8 cellular contexts compared by ENCODE assay signal in the genomic region with DNA sequence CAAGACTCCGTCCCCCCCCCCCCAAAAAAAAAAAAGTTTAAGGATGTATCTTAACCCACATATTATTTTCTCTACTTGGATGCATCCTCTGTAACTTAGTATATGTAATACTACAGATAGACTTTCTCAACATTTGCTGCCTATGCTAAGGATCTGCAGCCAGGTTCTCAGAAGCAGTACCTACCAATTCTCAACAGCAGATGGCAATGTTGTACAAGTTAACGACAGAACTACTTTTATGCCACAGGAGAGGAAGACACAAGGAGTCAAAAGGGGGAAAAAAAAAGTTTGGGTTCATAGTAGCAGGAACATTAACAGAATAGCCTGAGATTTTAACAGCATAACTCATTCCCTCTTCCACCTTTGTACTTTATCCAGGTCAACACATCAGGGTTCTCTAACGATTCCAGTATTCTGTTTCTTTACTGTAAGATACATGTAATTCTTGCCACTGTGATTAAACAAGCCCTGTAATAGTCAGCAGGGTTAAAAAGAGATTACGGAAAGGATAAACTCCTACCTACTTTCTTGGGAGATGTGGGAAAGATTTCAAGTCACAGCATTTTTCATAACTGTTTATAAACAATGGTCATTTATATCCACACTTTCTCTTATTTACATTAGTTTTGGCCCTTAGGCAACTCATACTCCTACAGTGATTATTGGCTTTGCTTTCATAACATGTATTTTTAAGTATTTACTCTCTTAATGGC. TPM values are rescaled to one million over a fixed set of nuclear protein-coding genes. Genes with fewer than 3 reads are reported as not detected.
DNase-seq lines count a peak whose midpoint lies in the region; ATAC-seq and TF ChIP-seq lines count a peak whose summit lies in the region.

No MANE protein-coding gene starts in this region.

- H3K27me3 Mint-ChIP-seq in activated T-cell treated with anti-CD3 and anti-CD28 coated beads, Interleukin-2, amount 50 U/mL, for 24 hours, result no peaks in the 10 kb centered on the region
- H3K27me3 Mint-ChIP-seq in neural progenitor cell (ENCODE audit: insufficient read depth, low read depth), result peaks cover 2% of the 10 kb centered on the region

- no peak overlapping the region for H2AFZ ChIP-seq in neural progenitor cell (replicated peaks)

- peak overlapping the region; percentile 51 for H3K27ac Mint-ChIP-seq in activated T-cell treated with anti-CD3 and anti-CD28 coated beads, Interleukin-2, amount 50 U/mL, for 24 hours
- H3K27ac Mint-ChIP-seq in neural progenitor cell, result no peak overlapping the region

- no peaks in the 10 kb centered on the region for H3K27me3 ChIP-seq in neural progenitor cell

- no peak overlapping the region for H3K4me3 Mint-ChIP-seq in activated T-cell treated with anti-CD3 and anti-CD28 coated beads, Interleukin-2, amount 50 U/mL, for 24 hours
- no peak overlapping the region for H3K4me3 Mint-ChIP-seq in neural progenitor cell

- in situ Hi-C loops in Caki2 (cut with HindIII; ENCODE audit: low pct_unique_long_range_greater_than_20kb, low sequenced_read_pairs), result loop anchor here (25.0 kb wide), 1 partner anchor 430 kb away; no protein-coding TSS in a partner anchor

- peaks cover 24% of the 10 kb centered on the region for H3K36me3 ChIP-seq in neural progenitor cell

- H3K4me3 ChIP-seq in fibroblast of the aortic adventitia (ENCODE audit: low read depth, low read length), result no peak overlapping the region
- no peak overlapping the region for H3K4me3 ChIP-seq in neural progenitor cell

- no peaks in the 10 kb centered on the region for H3K4me1 ChIP-seq in neural progenitor cell

- H3K4me2 ChIP-seq in neural progenitor cell, result no peak overlapping the region

- no peaks in the 10 kb centered on the region for H3K9me3 Mint-ChIP-seq in activated T-cell treated with anti-CD3 and anti-CD28 coated beads, Interleukin-2, amount 50 U/mL, for 24 hours
- peaks cover 2% of the 10 kb centered on the region for H3K9me3 Mint-ChIP-seq in neural progenitor cell

- ATAC-seq in GM21515 (IDR thresholded peaks at IDR 0.05; ENCODE audit: unreplicated experiment) (no peak), HG02759 (IDR thresholded peaks at IDR 0.05; ENCODE audit: unreplicated experiment) (no peak)

- DNase-seq in Caki2 (ENCODE audit: low read depth) (peak; percentile 68), HK-2 (ENCODE audit: unreplicated experiment) (peak; percentile 22), NCI-H748 (lab: John Stamatoyannopoulos, UW; ENCODE audit: unreplicated experiment) (peak; percentile 58), fibroblast of the aortic adventitia (ENCODE audit: low read depth) (peak; percentile 85), neural progenitor cell (ENCODE audit: low spot score) (peak; percentile 81)
- no peak for DNase-seq in activated T-cell treated with anti-CD3 and anti-CD28 coated beads, Interleukin-2, amount 50 U/mL, for 24 hours

- no peak overlapping the region for H3K9ac ChIP-seq in neural progenitor cell

- no peaks in the 10 kb centered on the region for H4K20me1 ChIP-seq in neural progenitor cell (ENCODE audit: low read depth)

- no peaks in the 10 kb centered on the region for H3K9me3 ChIP-seq in neural progenitor cell (ENCODE audit: low read depth)

- H3K27ac ChIP-seq in neural progenitor cell, result no peak overlapping the region

- TF ChIP-seq CTCF in fibroblast of the aortic adventitia (IDR thresholded peaks at IDR 0.05; ENCODE audit: insufficient read depth, low read length) (peak; percentile 67), neural progenitor cell (IDR thresholded peaks at IDR 0.05) (peak; percentile 83)

- peaks cover 69% of the 10 kb centered on the region for H3K36me3 Mint-ChIP-seq in activated T-cell treated with anti-CD3 and anti-CD28 coated beads, Interleukin-2, amount 50 U/mL, for 24 hours (ENCODE audit: low read depth)
- H3K36me3 Mint-ChIP-seq in neural progenitor cell, result peaks cover 32% of the 10 kb centered on the region

- H3K4me1 Mint-ChIP-seq in activated T-cell treated with anti-CD3 and anti-CD28 coated beads, Interleukin-2, amount 50 U/mL, for 24 hours (ENCODE audit: low read depth), result peaks cover 21% of the 10 kb centered on the region
- peaks cover 4% of the 10 kb centered on the region for H3K4me1 Mint-ChIP-seq in neural progenitor cell

- H3F3A ChIP-seq in neural progenitor cell (ENCODE audit: low read depth), result peaks cover 19% of the 10 kb centered on the region

- no peaks in the 10 kb centered on the region for H3K79me2 ChIP-seq in neural progenitor cell (ENCODE audit: low read depth)

RNA-seq across cellular contexts. Expression of gene NEK9, which starts 5.7 kb away (rescaled TPM):
- 34.4 and 44.0 TPM in 2 replicates for total RNA-seq in Caki2 (2014; rRNA removed; shearing (Covaris generic); ENCODE audit: low replicate concordance)
- total RNA-seq in fibroblast of the aortic adventitia (ENCODE audit: low replicate concordance) (51.3 and 80.8 TPM in 2 replicates), neural progenitor cell (ENCODE audit: low replicate concordance) (25.9 and 28.3 TPM in 2 replicates)

RNA-seq across cellular contexts. Expression of gene TMED10, which starts 43.9 kb away (rescaled TPM):
- 122 and 141 TPM in 2 replicates for total RNA-seq in Caki2 (2014; rRNA removed; shearing (Covaris generic); ENCODE audit: low replicate concordance)
- total RNA-seq in fibroblast of the aortic adventitia (ENCODE audit: low replicate concordance) (143 and 373 TPM in 2 replicates), neural progenitor cell (ENCODE audit: low replicate concordance) (176 and 220 TPM in 2 replicates)
